Comparison of ENCODE assay signal across 8 cellular contexts in genomic region chr16:17921357-17921978, GRCh38.
DNase-seq lines count a peak whose midpoint lies in the region; ATAC-seq and TF ChIP-seq lines count a peak whose summit lies in the region.

No MANE protein-coding gene starts in this region.

- no peaks in the 10 kb centered on the region for H3K4me1 Mint-ChIP-seq in Caco-2 (ENCODE audit: low read depth, unreplicated experiment)
- no peaks in the 10 kb centered on the region for H3K4me1 Mint-ChIP-seq in activated T-helper 2 cell treated with anti-CD3 and anti-CD28 coated beads, Interferon-gamma antibody, Interleukin-2, Interleukin-4, amounts not matched to agents 10 μg/mL and 5 μg/mL and 100 μg/mL, durations not matched to agents 14 hours and 24 hours and 36 hours (ENCODE audit: low read depth)

- H3K9me3 ChIP-seq in Caco-2: no peaks in the 10 kb centered on the region; the same call in 1 of the 2 replicates
- no peaks in the 10 kb centered on the region for H3K9me3 ChIP-seq in Peyer's patch
- H3K9me3 ChIP-seq in vagina: no peaks in the 10 kb centered on the region

- CTCF ChIA-PET in Caco-2 (lab: Charles Lee): interaction anchor here (0.6 kb wide), 1 partner anchor 877 kb away, joined by 3 read pairs; no protein-coding TSS in a partner anchor
- CTCF ChIA-PET in HEK293T (lab: Yijun Ruan, JAX): interaction anchor here (1.0 kb wide), 1 partner anchor 9 kb away, joined by 3 read pairs; no protein-coding TSS in a partner anchor

- ATAC-seq in HG03139 (IDR thresholded peaks at IDR 0.05; ENCODE audit: unreplicated experiment): no peak

- no peaks in the 10 kb centered on the region for H3K36me3 ChIP-seq in Caco-2 (ENCODE audit: control insufficient read depth, insufficient read depth, low read length)
- no peaks in the 10 kb centered on the region for H3K36me3 ChIP-seq in Peyer's patch
- no peaks in the 10 kb centered on the region for H3K36me3 ChIP-seq in vagina

- POLR2A ChIA-PET in Caco-2 (lab: Charles Lee): no interaction called here
- POLR2A ChIA-PET in HEK293T (lab: Yijun Ruan, JAX): no interaction called here

- TF ChIP-seq POLR2A in Peyer's patch (IDR thresholded peaks at IDR 0.05) (no peak), vagina (IDR thresholded peaks at IDR 0.05) (no peak)

- H3K27ac ChIP-seq in Peyer's patch (no peak overlapping the region), vagina (no peak overlapping the region)

- no peaks in the 10 kb centered on the region for H3K36me3 Mint-ChIP-seq in Caco-2 (ENCODE audit: insufficient read depth, unreplicated experiment)
- H3K36me3 Mint-ChIP-seq in activated T-helper 2 cell treated with anti-CD3 and anti-CD28 coated beads, Interferon-gamma antibody, Interleukin-2, Interleukin-4, amounts not matched to agents 10 μg/mL and 5 μg/mL and 100 μg/mL, durations not matched to agents 14 hours and 24 hours and 36 hours (ENCODE audit: low read depth): no peaks in the 10 kb centered on the region

- BruUV-seq in Caco-2 (replicated peaks; lab: Mats Ljungman, UMichigan): no TSS peak

- TF ChIP-seq CTCF in Caco-2 (IDR thresholded peaks at IDR 0.05; ENCODE audit: insufficient read depth in 1 of 2, low read depth in 1 of 2, low read length in 1 of 2, severe bottlenecking in 1 of 2, unreplicated experiment in 1 of 2) (peak; percentile 49 to 58), Peyer's patch (IDR thresholded peaks at IDR 0.05) (peak in 4 of 6 experiments; percentile 54 to 67 (median 60)), vagina (IDR thresholded peaks at IDR 0.05) (no peak)

- no peaks in the 10 kb centered on the region for H3K27me3 ChIP-seq in Caco-2 (replicated peaks; ENCODE audit: control insufficient read depth, insufficient read depth, low read length)
- H3K27me3 ChIP-seq in Peyer's patch: no peaks in the 10 kb centered on the region
- H3K27me3 ChIP-seq in vagina: no peaks in the 10 kb centered on the region

- H3K4me1 ChIP-seq in Caco-2: no peaks in the 10 kb centered on the region
- no peaks in the 10 kb centered on the region for H3K4me1 ChIP-seq in Peyer's patch
- no peaks in the 10 kb centered on the region for H3K4me1 ChIP-seq in vagina

- H3K4me3 Mint-ChIP-seq in Caco-2 (ENCODE audit: unreplicated experiment): no peak overlapping the region
- H3K4me3 Mint-ChIP-seq in activated T-helper 2 cell treated with anti-CD3 and anti-CD28 coated beads, Interferon-gamma antibody, Interleukin-2, Interleukin-4, amounts not matched to agents 10 μg/mL and 5 μg/mL and 100 μg/mL, durations not matched to agents 14 hours and 24 hours and 36 hours (ENCODE audit: low read depth): no peak overlapping the region

- DNase-seq in Caco-2: peak; percentile 53 to 58
- DNase-seq in HEK293T (ENCODE audit: extremely low spot score): peak; percentile 35
- peak; percentile 43 to 71 (median 64) for DNase-seq in Peyer's patch
- peak; percentile 31 for DNase-seq in activated T-helper 2 cell treated with anti-CD3 and anti-CD28 coated beads, Interferon-gamma antibody, Interleukin-2, Interleukin-4, amounts not matched to agents 10 μg/mL and 5 μg/mL and 100 μg/mL, durations not matched to agents 14 hours and 24 hours and 36 hours (ENCODE audit: low spot score)
- DNase-seq in left kidney (ENCODE audit: low read depth, low spot score): peak; percentile 25
- peak in 4 of 6 experiments; percentile 4 to 10 (median 5) for DNase-seq in stimulated activated naive CD4-positive, alpha-beta T cell (lab: John Stamatoyannopoulos, UW)
- DNase-seq in vagina (ENCODE audit: extremely low spot score in 2 of 2): no peak

- H3K9me3 Mint-ChIP-seq in Caco-2 (ENCODE audit: unreplicated experiment): peaks cover 10% of the 10 kb centered on the region
- no peaks in the 10 kb centered on the region for H3K9me3 Mint-ChIP-seq in activated T-helper 2 cell treated with anti-CD3 and anti-CD28 coated beads, Interferon-gamma antibody, Interleukin-2, Interleukin-4, amounts not matched to agents 10 μg/mL and 5 μg/mL and 100 μg/mL, durations not matched to agents 14 hours and 24 hours and 36 hours

- no peaks in the 10 kb centered on the region for H3K27me3 Mint-ChIP-seq in Caco-2 (ENCODE audit: insufficient read depth, unreplicated experiment)
- H3K27me3 Mint-ChIP-seq in activated T-helper 2 cell treated with anti-CD3 and anti-CD28 coated beads, Interferon-gamma antibody, Interleukin-2, Interleukin-4, amounts not matched to agents 10 μg/mL and 5 μg/mL and 100 μg/mL, durations not matched to agents 14 hours and 24 hours and 36 hours (ENCODE audit: low read depth): peaks cover 9% of the 10 kb centered on the region

- no peak overlapping the region for H3K4me3 ChIP-seq in Caco-2 (ENCODE audit: low read depth, low read length)
- no peak overlapping the region for H3K4me3 ChIP-seq in Peyer's patch
- no peak overlapping the region for H3K4me3 ChIP-seq in vagina

- intact Hi-C loops in Caco-2 (cut with micrococcal nuclease; ENCODE audit: unreplicated experiment): no loop called here
- intact Hi-C loops in activated T-helper 2 cell treated with anti-CD3 and anti-CD28 coated beads, Interferon-gamma antibody, Interleukin-2, Interleukin-4, amounts not matched to agents 10 μg/mL and 5 μg/mL and 100 μg/mL, durations not matched to agents 14 hours and 24 hours and 36 hours (cut with micrococcal nuclease): no loop called here
- intact Hi-C loops in vagina (cut with DNase I): no loop called here

- H3K27ac Mint-ChIP-seq in Caco-2 (ENCODE audit: unreplicated experiment): no peak overlapping the region
- no peak overlapping the region for H3K27ac Mint-ChIP-seq in activated T-helper 2 cell treated with anti-CD3 and anti-CD28 coated beads, Interferon-gamma antibody, Interleukin-2, Interleukin-4, amounts not matched to agents 10 μg/mL and 5 μg/mL and 100 μg/mL, durations not matched to agents 14 hours and 24 hours and 36 hours

TF ChIP-seq in HEK293T, 16 proteins besides CTCF, POLR2A, EP300 and RAD21:
- TF ChIP-seq ELF4 (IDR thresholded peaks at IDR 0.05): no peak
- TF ChIP-seq L3MBTL2 (conservative IDR thresholded peaks at IDR 0.05): no peak
- no peak for TF ChIP-seq FOXA1 (IDR thresholded peaks at IDR 0.05)
- no peak for TF ChIP-seq TARDBP (IDR thresholded peaks at IDR 0.05)
- TF ChIP-seq FOXM1 (IDR thresholded peaks at IDR 0.05; ENCODE audit: borderline replicate concordance): no peak
- no peak for TF ChIP-seq SP1 (IDR thresholded peaks at IDR 0.05)
- TF ChIP-seq HDGF (IDR thresholded peaks at IDR 0.05; ENCODE audit: borderline replicate concordance): no peak
- no peak for TF ChIP-seq FOXK2 (IDR thresholded peaks at IDR 0.05)
- TF ChIP-seq ARNT (IDR thresholded peaks at IDR 0.05): no peak
- no peak for TF ChIP-seq LEF1 (IDR thresholded peaks at IDR 0.05; ENCODE audit: borderline replicate concordance)
- TF ChIP-seq CTBP1 (IDR thresholded peaks at IDR 0.05; ENCODE audit: borderline replicate concordance): no peak
- no peak for TF ChIP-seq PKNOX1 (IDR thresholded peaks at IDR 0.05)
- TF ChIP-seq BHLHE40 (IDR thresholded peaks at IDR 0.05; ENCODE audit: borderline replicate concordance): no peak
- TF ChIP-seq NFRKB (IDR thresholded peaks at IDR 0.05): no peak
- no peak for TF ChIP-seq ZNF384 (IDR thresholded peaks at IDR 0.05)
- no peak for TF ChIP-seq SUZ12 (IDR thresholded peaks at IDR 0.05)
TF ChIP-seq in HEK293T: peak in this region for 0.

Comparison
In these comparisons a context has a peak if more than half of its experiments do, and no peak if none do; other contexts are left out.
1. DNase-seq: peak in Caco-2 (2 of 2), HEK293T (single experiment), Peyer's patch (3 of 3), activated T-helper 2 cell treated with anti-CD3 and anti-CD28 coated beads, Interferon-gamma antibody, Interleukin-2, Interleukin-4, amounts not matched to agents 10 μg/mL and 5 μg/mL and 100 μg/mL, durations not matched to agents 14 hours and 24 hours and 36 hours (single experiment), left kidney (single experiment) and stimulated activated naive CD4-positive, alpha-beta T cell (4 of 6); none in vagina (0 of 2).
2. CTCF ChIP-seq: peak in Caco-2 (2 of 2) and Peyer's patch (4 of 6); none in vagina (0 of 3).